In the genomic region with DNA sequence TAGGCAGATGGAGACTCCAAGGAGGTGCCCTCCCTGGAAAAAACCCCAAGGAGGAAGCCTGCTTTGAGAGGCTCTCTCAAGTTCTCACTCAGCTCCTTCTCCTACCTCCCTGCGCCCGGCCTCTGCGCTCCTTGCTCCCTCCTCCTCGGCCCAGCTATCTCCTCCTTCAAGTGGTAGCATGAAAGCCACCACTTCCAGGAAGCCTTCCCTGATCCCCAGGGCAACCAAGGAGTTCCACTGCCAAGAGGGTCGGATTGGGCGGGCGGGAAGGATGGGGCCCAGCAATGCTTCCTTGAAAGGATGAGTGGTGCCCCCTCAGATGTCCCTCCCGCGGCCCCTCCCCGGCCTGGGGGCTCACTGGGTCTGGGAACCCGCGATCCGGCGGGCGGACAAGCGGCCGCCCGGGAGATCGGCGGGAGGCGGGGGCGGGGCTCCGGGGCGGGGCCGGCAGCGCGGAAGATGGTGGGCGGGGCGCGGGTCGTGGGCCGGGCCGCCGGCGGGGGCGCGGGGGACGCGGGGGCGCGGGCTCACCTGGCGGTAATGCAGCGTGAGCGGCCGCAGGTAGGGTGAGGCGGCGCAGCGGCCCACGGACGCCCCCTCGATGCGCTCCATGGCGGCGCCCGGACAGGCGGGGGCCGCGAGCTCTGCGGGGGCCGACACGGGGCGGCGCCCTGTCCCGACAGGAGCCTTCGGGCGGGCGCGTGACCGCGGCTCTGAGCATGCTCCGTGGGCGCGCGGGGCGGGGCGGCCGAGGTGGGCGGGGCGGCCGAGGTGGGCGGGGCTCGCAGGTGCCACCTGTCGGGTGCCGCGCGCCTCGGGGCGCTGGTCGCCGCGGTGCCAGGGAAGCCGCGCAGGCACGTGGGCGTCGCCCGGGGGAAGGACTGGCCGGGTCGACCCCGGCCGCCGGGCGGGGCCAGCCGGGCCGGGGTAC, we compare ENCODE assay signal across 8 cellular contexts. TPM values are rescaled to one million over a fixed set of nuclear protein-coding genes. Genes with fewer than 3 reads are reported as not detected.
DNase-seq lines count a peak whose midpoint lies in the region; ATAC-seq and TF ChIP-seq lines count a peak whose summit lies in the region.

A gene (minus strand): TSS at position 715 of the 931 bp plus-strand sequence. CDS start 103 bp downstream, at position 612.

- no peak for DNase-seq in SK-N-MC (ENCODE audit: low read depth, low spot score)
- DNase-seq in activated naive CD8-positive, alpha-beta T cell treated with anti-CD3 and anti-CD28 coated beads for 36 hours = peak; percentile 78
- DNase-seq in cardiac septum (ENCODE audit: low spot score) = no peak
- DNase-seq in pulmonary artery endothelial cell (ENCODE audit: low read depth, low spot score) = no peak
- DNase-seq in aorta = peak; percentile 80 to 87

- ATAC-seq in GM18505 (IDR thresholded peaks at IDR 0.05; ENCODE audit: unreplicated experiment) = peak; percentile 60
- peak; percentile 64 for ATAC-seq in HG03565 (IDR thresholded peaks at IDR 0.05; ENCODE audit: unreplicated experiment)
- no peak for ATAC-seq in aorta (ENCODE audit: low FRiP score)

- 2% methylated on average over 40 to 104 of the region's 105 CpGs for WGBS in aorta, 2 donors

- no peaks in the 10 kb centered on the region for H3K9me3 Mint-ChIP-seq in activated naive CD8-positive, alpha-beta T cell treated with anti-CD3 and anti-CD28 coated beads for 36 hours

- H3K4me1 Mint-ChIP-seq in activated naive CD8-positive, alpha-beta T cell treated with anti-CD3 and anti-CD28 coated beads for 36 hours = peaks cover 9% of the 10 kb centered on the region

- H3K27ac Mint-ChIP-seq in activated naive CD8-positive, alpha-beta T cell treated with anti-CD3 and anti-CD28 coated beads for 36 hours = no peak within 1 kb of the TSS

- peak within 1 kb of the TSS; percentile 83 for H3K4me3 ChIP-seq in SK-N-MC
- H3K4me3 ChIP-seq in aorta (ENCODE audit: low read length in 2 of 2) = peak within 1 kb of the TSS; percentile 30 to 49

- no peaks in the 10 kb centered on the region for H3K36me3 Mint-ChIP-seq in activated naive CD8-positive, alpha-beta T cell treated with anti-CD3 and anti-CD28 coated beads for 36 hours

- no peaks in the 10 kb centered on the region for H3K9me3 ChIP-seq in SK-N-MC (ENCODE audit: low read depth, low read length)
- H3K9me3 ChIP-seq in aorta (ENCODE audit: control insufficient read depth, low read length) = no peaks in the 10 kb centered on the region

- TF ChIP-seq POLR2A in GM18505 (IDR thresholded peaks at IDR 0.05; ENCODE audit: borderline replicate concordance, extremely low read depth, insufficient read depth, insufficient read length) = no peak

- H3K36me3 ChIP-seq in SK-N-MC (ENCODE audit: insufficient read depth, low read length) (no peaks in the 10 kb centered on the region), aorta (ENCODE audit: control insufficient read depth in 1 of 2, insufficient read depth in 2 of 2, low read length in 1 of 2) (no peaks in the 10 kb centered on the region)

- H3K27ac ChIP-seq in 22Rv1 (peak within 1 kb of the TSS; percentile 58), SK-N-MC (no peak within 1 kb of the TSS), aorta (ENCODE audit: low read depth in 1 of 2, low read length in 2 of 2) (no peak within 1 kb of the TSS)

- peak within 1 kb of the TSS; percentile 67 for H3K4me3 Mint-ChIP-seq in activated naive CD8-positive, alpha-beta T cell treated with anti-CD3 and anti-CD28 coated beads for 36 hours

- H3K27me3 Mint-ChIP-seq in activated naive CD8-positive, alpha-beta T cell treated with anti-CD3 and anti-CD28 coated beads for 36 hours = no peaks in the 10 kb centered on the region

- H3K27me3 ChIP-seq in aorta (ENCODE audit: control insufficient read depth in 1 of 2, insufficient read depth in 2 of 2, low read length in 1 of 2) = no peaks in the 10 kb centered on the region

- 0 out of 2 replicates have a peak, but pooled peaks have one; percentile 14 for TF ChIP-seq CTCF in 22Rv1 (IDR thresholded peaks at IDR 0.05)

- peak within 1 kb of the TSS; percentile 51 for H3K9ac ChIP-seq in SK-N-MC (ENCODE audit: insufficient read length)

- H3K4me1 ChIP-seq in aorta (ENCODE audit: control insufficient read depth in 1 of 2, insufficient read depth in 2 of 2, low read length in 2 of 2) = no peaks in the 10 kb centered on the region

- intact Hi-C loops in cardiac septum (cut with DNase I) (loop anchor here (5.0 to 10.0 kb wide), 2 partner anchors 89 to 206 kb away; a partner anchor contains a TSS), aorta (cut with DNase I) (loop anchor here in 1 of 2 donors (5.0 kb wide), 1 partner anchor 89 kb away; no protein-coding TSS in a partner anchor)

RNA-seq across cellular contexts. Expression of the gene that starts here (rescaled TPM):
- total RNA-seq in activated naive CD8-positive, alpha-beta T cell treated with anti-CD3 and anti-CD28 coated beads for 36 hours = 1 to 10 TPM; 8.6 to 9.1 TPM
- total RNA-seq in cardiac septum (27.1 TPM), pulmonary artery endothelial cell (26.9 and 44.8 TPM in 2 replicates), aorta (10 to 100 TPM; 13.3 to 29.9 TPM)
- 10 to 100 TPM in 1 of 2 donors, 1 to 10 TPM in 1; 6.1 to 10.0 TPM for polyA plus RNA-seq in aorta

Comparison
In these comparisons a context has a peak if more than half of its experiments do, and no peak if none do; other contexts are left out.
1. DNase-seq: peak in activated naive CD8-positive, alpha-beta T cell treated with anti-CD3 and anti-CD28 coated beads for 36 hours (single experiment) and aorta (2 of 2); none in SK-N-MC (single experiment), cardiac septum (single experiment) and pulmonary artery endothelial cell (single experiment).